8 cellular contexts compared by ENCODE assay signal in genomic region chrX:17547658-17548057, GRCh38.
A peak's percentile ranks its signal among the peaks of the same experiment; 100 is the strongest.
DNase-seq lines count a peak whose midpoint lies in the region; ATAC-seq, FAIRE-seq and TF ChIP-seq lines count a peak whose summit lies in the region.

No MANE protein-coding gene starts in this region.

- H3K79me2 ChIP-seq in MM.1S (ENCODE audit: low read length) (no peaks in the 10 kb centered on the region), endothelial cell of umbilical vein (ENCODE audit: control insufficient read depth, insufficient read depth, low read length) (no peaks in the 10 kb centered on the region)

- POLR2A ChIA-PET in endothelial cell of umbilical vein (lab: Charles Lee) = no interaction called here

- no peak overlapping the region for H3K4me2 ChIP-seq in MM.1S (ENCODE audit: low read depth, low read length)
- H3K4me2 ChIP-seq in endothelial cell of umbilical vein (ENCODE audit: insufficient read depth, low read length) = no peak overlapping the region

- H3K4me1 ChIP-seq in MM.1S (ENCODE audit: low read length) = peaks cover 37% of the 10 kb centered on the region
- peaks cover 10% of the 10 kb centered on the region for H3K4me1 ChIP-seq in endothelial cell of umbilical vein (ENCODE audit: control insufficient read depth, extremely low read depth, insufficient read depth, low read length)
- H3K4me1 ChIP-seq in small intestine (ENCODE audit: control insufficient read depth in 2 of 2, insufficient read depth in 1 of 2, low read depth in 1 of 2, low read length in 1 of 2) = no peaks in the 10 kb centered on the region

- no peaks in the 10 kb centered on the region for H3K4me1 Mint-ChIP-seq in T-helper 2 cell treated with Interferon-gamma antibody and Interleukin-4, amounts not matched to agents 5 μg/mL and 100 μg/mL, for 36 hours (ENCODE audit: low read depth)

- H4K20me1 ChIP-seq in MM.1S (ENCODE audit: insufficient read depth, low read length) (no peaks in the 10 kb centered on the region), endothelial cell of umbilical vein (replicated peaks; ENCODE audit: control insufficient read depth, extremely low read depth, insufficient read depth, low read length) (no peaks in the 10 kb centered on the region)

- intact Hi-C loops in endothelial cell of umbilical vein (cut with micrococcal nuclease) = loop anchor here (1.0 kb wide), 1 partner anchor 48 kb away; no protein-coding TSS in a partner anchor

- H3K27me3 Mint-ChIP-seq in T-helper 2 cell treated with Interferon-gamma antibody and Interleukin-4, amounts not matched to agents 5 μg/mL and 100 μg/mL, for 36 hours (ENCODE audit: low read depth) = peaks cover 3% of the 10 kb centered on the region

- H3K9ac ChIP-seq in MM.1S (ENCODE audit: low read length) (no peak overlapping the region), endothelial cell of umbilical vein (replicated peaks; ENCODE audit: extremely low read depth, insufficient read depth, low read length) (no peak overlapping the region)

- H3K9me3 Mint-ChIP-seq in T-helper 2 cell treated with Interferon-gamma antibody and Interleukin-4, amounts not matched to agents 5 μg/mL and 100 μg/mL, for 36 hours = no peaks in the 10 kb centered on the region
- no peaks in the 10 kb centered on the region for H3K9me3 Mint-ChIP-seq in activated naive CD4-positive, alpha-beta T cell treated with anti-CD3 and anti-CD28 coated beads, Interleukin-2, amount 50 U/mL, for 72 hours

- H3F3A ChIP-seq in MM.1S (ENCODE audit: insufficient read depth, low read length) = peaks cover 3% of the 10 kb centered on the region; the same call in 1 of the 2 replicates

- 16 to 48% (median 24%) methylated on average over 2 of the region's 2 CpGs for WGBS in small intestine, 3 donors

- H2AFZ ChIP-seq in MM.1S (ENCODE audit: low read length) (0 out of 2 replicates have a peak overlapping the region, but pooled peaks have one; percentile 26), endothelial cell of umbilical vein (ENCODE audit: low read depth, low read length) (no peak overlapping the region)

- H3K36me3 ChIP-seq in GM06990 (ENCODE audit: control insufficient read depth, insufficient read depth, low read length) (no peaks in the 10 kb centered on the region), MM.1S (replicated peaks; ENCODE audit: insufficient read depth, low read length) (no peaks in the 10 kb centered on the region), endothelial cell of umbilical vein (ENCODE audit: control insufficient read depth in 2 of 2, extremely low read depth in 1 of 2, insufficient read depth in 2 of 2, low read length in 2 of 2) (no peaks in the 10 kb centered on the region), small intestine (ENCODE audit: control insufficient read depth in 2 of 2, insufficient read depth in 2 of 2, low read length in 2 of 2) (no peaks in the 10 kb centered on the region)

- H3K27ac Mint-ChIP-seq in T-helper 2 cell treated with Interferon-gamma antibody and Interleukin-4, amounts not matched to agents 5 μg/mL and 100 μg/mL, for 36 hours = no peak overlapping the region
- no peak overlapping the region for H3K27ac Mint-ChIP-seq in activated naive CD4-positive, alpha-beta T cell treated with anti-CD3 and anti-CD28 coated beads, Interleukin-2, amount 50 U/mL, for 72 hours

- no peak for TF ChIP-seq CTCF in GM06990 (IDR thresholded peaks at IDR 0.05; ENCODE audit: insufficient read depth, low read length, poor library complexity, severe bottlenecking)
- no peak for TF ChIP-seq CTCF in MM.1S (IDR thresholded peaks at IDR 0.05; ENCODE audit: low read length)
- no peak for TF ChIP-seq CTCF in endothelial cell of umbilical vein (IDR thresholded peaks at IDR 0.05; ENCODE audit: extremely low read depth in 1 of 2, insufficient read depth in 1 of 2, low read depth in 1 of 2, low read length in 2 of 2)

- no peak overlapping the region for H3K4me3 Mint-ChIP-seq in T-helper 2 cell treated with Interferon-gamma antibody and Interleukin-4, amounts not matched to agents 5 μg/mL and 100 μg/mL, for 36 hours

- no peaks in the 10 kb centered on the region for H3K9me1 ChIP-seq in endothelial cell of umbilical vein (replicated peaks; ENCODE audit: control insufficient read depth, extremely low read depth, insufficient read depth, low read length)

- H3K9me2 ChIP-seq in MM.1S (replicated peaks; ENCODE audit: insufficient read depth, low read length) = no peaks in the 10 kb centered on the region

- H3K27ac ChIP-seq in MM.1S (ENCODE audit: low read length) (peak overlapping the region; percentile 78; the same call in 1 of the 2 replicates), endothelial cell of umbilical vein (ENCODE audit: insufficient read depth, low read depth, low read length) (no peak overlapping the region), small intestine (ENCODE audit: low read depth in 1 of 2, low read length in 1 of 2) (no peak overlapping the region)

- no peak for ATAC-seq in activated naive CD4-positive, alpha-beta T cell treated with anti-CD3 and anti-CD28 coated beads, Interleukin-2, amount 50 U/mL, for 72 hours

- CTCF ChIA-PET in endothelial cell of umbilical vein (lab: Charles Lee) = interaction anchor here (1.0 kb wide), 1 partner anchor 44 kb away, joined by 5 read pairs; no protein-coding TSS in a partner anchor

- no TSS peak for BruUV-seq in endothelial cell of umbilical vein (replicated peaks; lab: Mats Ljungman, UMichigan)

- FAIRE-seq in endothelial cell of umbilical vein (lab: Jason Lieb, UNC) = peak; percentile 97
- FAIRE-seq in small intestine (lab: Jason Lieb, UNC) = no peak

- H3K9me3 ChIP-seq in MM.1S (replicated peaks; ENCODE audit: insufficient read depth, low read length) = no peaks in the 10 kb centered on the region
- no peaks in the 10 kb centered on the region for H3K9me3 ChIP-seq in endothelial cell of umbilical vein (replicated peaks; ENCODE audit: control insufficient read depth, insufficient read depth, low read length)
- no peaks in the 10 kb centered on the region for H3K9me3 ChIP-seq in small intestine (ENCODE audit: control insufficient read depth, low read depth)

- peak; percentile 41 for DNase-seq in GM06990 (ENCODE audit: extremely low read depth, insufficient read length)
- peak; percentile 72 for DNase-seq in H4 (ENCODE audit: low spot score)
- DNase-seq in MM.1S = peak; percentile 55
- peak; percentile 90 for DNase-seq in endothelial cell of umbilical vein (ENCODE audit: low read depth, low spot score)
- peak; percentile 67 for DNase-seq in small intestine
- DNase-seq in NCI-H524 treated with DMSO at 0.1 percent for 48 hours (lab: John Stamatoyannopoulos, UW) = no peak
- DNase-seq in T-helper 2 cell treated with Interferon-gamma antibody and Interleukin-4, amounts not matched to agents 5 μg/mL and 100 μg/mL, for 36 hours (ENCODE audit: low spot score) = no peak
- no peak for DNase-seq in activated naive CD4-positive, alpha-beta T cell treated with anti-CD3 and anti-CD28 coated beads, Interleukin-2, amount 50 U/mL, for 72 hours (ENCODE audit: low spot score in 2 of 2)

- no peaks in the 10 kb centered on the region for H3K36me3 Mint-ChIP-seq in T-helper 2 cell treated with Interferon-gamma antibody and Interleukin-4, amounts not matched to agents 5 μg/mL and 100 μg/mL, for 36 hours (ENCODE audit: low read depth)
- no peaks in the 10 kb centered on the region for H3K36me3 Mint-ChIP-seq in activated naive CD4-positive, alpha-beta T cell treated with anti-CD3 and anti-CD28 coated beads, Interleukin-2, amount 50 U/mL, for 72 hours

- no peak for TF ChIP-seq POLR2A in endothelial cell of umbilical vein (IDR thresholded peaks at IDR 0.05; ENCODE audit: low read depth, low read length)

- H3K4me3 ChIP-seq in GM06990 (replicated peaks; ENCODE audit: low read depth, low read length) (no peak overlapping the region), MM.1S (ENCODE audit: low read length) (no peak overlapping the region), endothelial cell of umbilical vein (replicated peaks in 1 of 3; ENCODE audit: insufficient read depth in 1 of 3, low read depth in 1 of 3, low read length in 3 of 3) (no peak overlapping the region), small intestine (ENCODE audit: low read depth in 1 of 2, low read length in 2 of 2) (no peak overlapping the region)

- dilution Hi-C loops in endothelial cell of umbilical vein (cut with MboI; ENCODE audit: extremely low pct_ligation_motif_present, low sequenced_read_pairs) = no loop called here

- H3K27me3 ChIP-seq in GM06990 (replicated peaks; ENCODE audit: control insufficient read depth, insufficient read depth, low read length) (no peaks in the 10 kb centered on the region), MM.1S (replicated peaks; ENCODE audit: insufficient read depth, low read length) (no peaks in the 10 kb centered on the region), endothelial cell of umbilical vein (ENCODE audit: control insufficient read depth in 2 of 2, insufficient read depth in 2 of 2, low read length in 2 of 2) (no peaks in the 10 kb centered on the region), small intestine (ENCODE audit: control insufficient read depth in 2 of 2, insufficient read depth in 2 of 2, low read length in 2 of 2) (no peaks in the 10 kb centered on the region)

TF ChIP-seq in endothelial cell of umbilical vein, 7 proteins besides CTCF, POLR2A, EP300 and RAD21:
- TF ChIP-seq JUN (IDR thresholded peaks at IDR 0.05; ENCODE audit: borderline replicate concordance, insufficient read depth, insufficient read length, low read depth) = no peak
- TF ChIP-seq FOS (IDR thresholded peaks at IDR 0.05; ENCODE audit: borderline replicate concordance, insufficient read depth, low read length) = peak; percentile 33
- TF ChIP-seq GATA2 (IDR thresholded peaks at IDR 0.05; ENCODE audit: insufficient read depth, insufficient read length, low read depth, low read length) = peak; percentile 13
- peak; percentile 22 for TF ChIP-seq POLR2AphosphoS5 (IDR thresholded peaks at IDR 0.05; ENCODE audit: insufficient read depth, low read depth, low read length)

Comparison
In these comparisons a context has a peak if more than half of its experiments do, and no peak if none do; other contexts are left out.
1. DNase-seq: peak in GM06990 (single experiment), H4 (single experiment), MM.1S (single experiment), endothelial cell of umbilical vein (single experiment) and small intestine (single experiment); none in NCI-H524 treated with DMSO at 0.1 percent for 48 hours (single experiment), T-helper 2 cell treated with Interferon-gamma antibody and Interleukin-4, amounts not matched to agents 5 μg/mL and 100 μg/mL, for 36 hours (single experiment) and activated naive CD4-positive, alpha-beta T cell treated with anti-CD3 and anti-CD28 coated beads, Interleukin-2, amount 50 U/mL, for 72 hours (0 of 2).